10 cellular contexts compared by ENCODE assay signal in genomic region chr7:25820432-25821040, GRCh38.
A peak's percentile ranks its signal among the peaks of the same experiment; 100 is the strongest.
DNase-seq lines count a peak whose midpoint lies in the region; ATAC-seq and TF ChIP-seq lines count a peak whose summit lies in the region.
"Had no signal": no experiment of that assay in that cellular context is flagged by ENCODE, and none has a peak within 500 bp of the region (broad histone marks: within the 10 kb centered on the region; RNA-seq: fewer than 3 reads in every experiment).

No MANE protein-coding gene starts in this region.

- no peaks in the 10 kb centered on the region for H3K9me2 ChIP-seq in MM.1S (replicated peaks; ENCODE audit: insufficient read depth, low read length)

- no peaks in the 10 kb centered on the region for H4K20me1 ChIP-seq in MM.1S (ENCODE audit: insufficient read depth, low read length)

- intact Hi-C loops in heart right ventricle (cut with DNase I) (no loop called here), cardiac septum (cut with DNase I) (no loop called here)

- H3K4me1 Mint-ChIP-seq in endodermal cell = no peaks in the 10 kb centered on the region
- no peaks in the 10 kb centered on the region for H3K4me1 Mint-ChIP-seq in type B pancreatic cell (ENCODE audit: unreplicated experiment)

- TF ChIP-seq CTCF in heart right ventricle (IDR thresholded peaks at IDR 0.05) (peak in 7 of 9 donors; percentile 16 to 35 (median 25)), MM.1S (IDR thresholded peaks at IDR 0.05; ENCODE audit: low read length) (peak; percentile 38), endodermal cell (conservative IDR thresholded peaks at IDR 0.05) (peak; percentile 90), type B pancreatic cell (conservative IDR thresholded peaks at IDR 0.05) (peak; percentile 72)

- no peak overlapping the region for H2AFZ ChIP-seq in MM.1S (ENCODE audit: low read length)

- no peaks in the 10 kb centered on the region for H3K27me3 Mint-ChIP-seq in endodermal cell (ENCODE audit: insufficient read depth)
- peaks cover 45% of the 10 kb centered on the region for H3K27me3 Mint-ChIP-seq in type B pancreatic cell

- H3K9me3 ChIP-seq in heart right ventricle = no peaks in the 10 kb centered on the region
- no peaks in the 10 kb centered on the region for H3K9me3 ChIP-seq in MM.1S (replicated peaks; ENCODE audit: insufficient read depth, low read length)
- no peaks in the 10 kb centered on the region for H3K9me3 ChIP-seq in endodermal cell (ENCODE audit: control insufficient read depth, low read length)

- no peaks in the 10 kb centered on the region for H3K4me1 ChIP-seq in heart right ventricle
- peaks cover 16% of the 10 kb centered on the region for H3K4me1 ChIP-seq in MM.1S (ENCODE audit: low read length)
- H3K4me1 ChIP-seq in endodermal cell (ENCODE audit: control insufficient read depth, insufficient read depth, low read length) = no peaks in the 10 kb centered on the region

- H3F3A ChIP-seq in MM.1S (ENCODE audit: insufficient read depth, low read length) = no peaks in the 10 kb centered on the region

- H3K9ac ChIP-seq in MM.1S (ENCODE audit: low read length) = no peak overlapping the region
- no peak overlapping the region for H3K9ac ChIP-seq in endodermal cell (ENCODE audit: extremely low read depth, low read length, poor library complexity, severe bottlenecking)

- DNase-seq in heart right ventricle (no peak), cardiac septum (ENCODE audit: low spot score) (no peak), MM.1S (no peak), endodermal cell (peak; percentile 72), type B pancreatic cell (ENCODE audit: extremely low spot score, unreplicated experiment) (no peak), GM19238 (ENCODE audit: insufficient read length, low spot score) (no peak)
- DNase-seq: dorsolateral prefrontal cortex, NCI-H2107 had no signal

- H3K4me2 ChIP-seq in MM.1S (ENCODE audit: low read depth, low read length) = no peak overlapping the region

- H3K36me3 ChIP-seq in heart right ventricle (no peaks in the 10 kb centered on the region), MM.1S (replicated peaks; ENCODE audit: insufficient read depth, low read length) (no peaks in the 10 kb centered on the region), endodermal cell (ENCODE audit: control insufficient read depth, insufficient read depth, low read length) (no peaks in the 10 kb centered on the region)

- no peak overlapping the region for H3K4me3 Mint-ChIP-seq in endodermal cell
- H3K4me3 Mint-ChIP-seq in type B pancreatic cell = no peak overlapping the region

- no peaks in the 10 kb centered on the region for H3K79me2 ChIP-seq in MM.1S (ENCODE audit: low read length)

- no peak overlapping the region for H3K4me3 ChIP-seq in heart right ventricle
- H3K4me3 ChIP-seq in MM.1S (ENCODE audit: low read length) = no peak overlapping the region
- H3K4me3 ChIP-seq in endodermal cell (ENCODE audit: low read length) = no peak overlapping the region
- H3K4me3 ChIP-seq: dorsolateral prefrontal cortex had no signal

- 58 to 62% methylated on average over 5 of the region's 5 CpGs for WGBS in heart right ventricle, 2 donors
- 65% methylated on average over 3 to 5 of the region's 5 CpGs for WGBS in endodermal cell (ENCODE audit: insufficient coverage in 1 of 2, insufficient read length in 1 of 2), 2 experiments

- ATAC-seq in heart right ventricle = no peak
- no peak for ATAC-seq in HG03196 (IDR thresholded peaks at IDR 0.05; ENCODE audit: unreplicated experiment)
- ATAC-seq in HG03175 (IDR thresholded peaks at IDR 0.05; ENCODE audit: unreplicated experiment) = no peak

- H3K27ac Mint-ChIP-seq in endodermal cell (no peak overlapping the region), type B pancreatic cell (no peak overlapping the region)

- H3K9me3 Mint-ChIP-seq in endodermal cell (no peaks in the 10 kb centered on the region), type B pancreatic cell (no peaks in the 10 kb centered on the region)

- H3K27me3 ChIP-seq in heart right ventricle (peaks cover 0 to 8% (median 0%) of the 10 kb centered on the region in 7 donors), MM.1S (replicated peaks; ENCODE audit: insufficient read depth, low read length) (no peaks in the 10 kb centered on the region), endodermal cell (ENCODE audit: control insufficient read depth, insufficient read depth, low read length, poor library complexity, severe bottlenecking) (no peaks in the 10 kb centered on the region)

- no peak overlapping the region for H3K27ac ChIP-seq in heart right ventricle
- no peak overlapping the region for H3K27ac ChIP-seq in MM.1S (ENCODE audit: low read length)
- H3K27ac ChIP-seq in endodermal cell (ENCODE audit: low read depth, low read length) = no peak overlapping the region
- H3K27ac ChIP-seq: dorsolateral prefrontal cortex had no signal

- H3K36me3 Mint-ChIP-seq in endodermal cell (ENCODE audit: low read depth) (no peaks in the 10 kb centered on the region), type B pancreatic cell (no peaks in the 10 kb centered on the region)

Comparison
In these comparisons a context has a peak if more than half of its experiments do, and no peak if none do; other contexts are left out.
1. CTCF ChIP-seq: peak in every context shown above with its lines; median percentile 90 in endodermal cell; 72 in type B pancreatic cell; 38 in MM.1S; 25 in heart right ventricle.